19 cellular contexts compared by ENCODE assay signal in the genomic region with DNA sequence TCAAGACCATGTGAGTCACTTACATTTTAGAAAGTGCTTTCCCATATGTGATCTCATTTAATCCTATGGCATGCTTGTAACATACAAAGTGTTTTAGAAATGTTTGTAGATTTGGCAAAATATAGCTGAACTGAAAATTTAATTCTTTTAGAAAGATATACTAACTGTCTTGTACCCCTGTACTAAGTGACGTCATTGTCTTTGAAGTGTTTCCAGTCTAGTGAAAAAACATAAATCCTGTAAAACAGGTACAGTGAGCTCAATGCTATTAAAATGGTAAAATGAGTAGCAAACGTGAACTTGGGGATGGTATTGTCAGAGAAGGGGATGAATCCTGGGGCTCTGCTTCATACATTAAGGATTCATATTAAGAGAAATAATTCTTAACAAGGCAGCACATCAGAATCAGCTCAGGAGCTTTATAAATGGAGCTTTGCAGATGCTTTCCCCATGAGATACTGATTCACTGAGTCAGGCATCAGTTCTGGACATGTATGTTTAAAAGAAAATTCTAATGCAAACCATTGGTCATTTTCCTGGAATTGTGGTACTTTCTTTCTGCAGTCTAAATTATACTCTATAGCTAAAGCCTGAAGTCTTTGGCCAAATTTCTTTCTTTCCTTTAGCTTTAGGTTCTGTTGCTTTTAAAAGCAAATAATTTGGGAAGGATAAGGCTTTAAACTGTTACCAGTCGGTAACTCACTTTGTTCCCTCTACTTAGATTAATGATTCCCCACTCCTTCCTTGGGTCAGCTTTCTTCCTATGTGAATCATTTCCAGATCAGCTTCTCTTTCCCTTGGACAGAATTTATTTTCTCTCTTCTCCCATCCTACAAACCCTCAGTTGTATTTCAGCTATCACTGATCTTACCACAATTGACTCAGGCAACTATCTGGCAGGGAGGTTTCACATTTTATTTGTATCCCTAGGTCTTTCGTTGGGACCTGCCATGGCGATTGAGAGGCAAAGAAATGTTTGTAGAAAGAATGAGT. TPM values are rescaled to one million over a fixed set of nuclear protein-coding genes. Genes with fewer than 3 reads are reported as not detected.
A peak's percentile ranks its signal among the peaks of the same experiment; 100 is the strongest.
DNase-seq lines count a peak whose midpoint lies in the region; ATAC-seq and TF ChIP-seq lines count a peak whose summit lies in the region.
"Had no signal": no experiment of that assay in that cellular context is flagged by ENCODE, and none has a peak within 500 bp of the region (broad histone marks: within the 10 kb centered on the region; RNA-seq: fewer than 3 reads in every experiment).

No MANE protein-coding gene starts in this region.

- POLR2A ChIA-PET in SK-N-SH (lab: Yijun Ruan, JAX), result no interaction called here

- CTCF ChIA-PET in SK-N-SH (lab: Yijun Ruan, JAX), result no interaction called here

- H3K27me3 ChIP-seq in SK-N-SH (ENCODE audit: insufficient read depth) (no peaks in the 10 kb centered on the region), H7 (ENCODE audit: control insufficient read depth, insufficient read depth, low read length) (no peaks in the 10 kb centered on the region)
- H3K27me3 ChIP-seq: BLaER1 had no signal

- TF ChIP-seq RAD21 in SK-N-SH (IDR thresholded peaks at IDR 0.05; ENCODE audit: low read length), result no peak

- no peak for DNase-seq in SK-N-SH
- DNase-seq in epithelial cell of esophagus (ENCODE audit: low read depth), result peak; percentile 39
- peak; percentile 47 for DNase-seq in left kidney (ENCODE audit: low read depth, low spot score)
- no peak for DNase-seq in UCSD-AML1 (lab: John Stamatoyannopoulos, UW; ENCODE audit: unreplicated experiment)
- no peak for DNase-seq in HUDEP-2 (lab: John Stamatoyannopoulos, UW; ENCODE audit: unreplicated experiment in 76 of 76)
- DNase-seq in H7, result no peak
- DNase-seq: CD8-positive, alpha-beta memory T cell; DMS 273 treated with DMSO at 0.1 percent for 48 hours; NCI-H1105; NCI-H1694 treated with DMSO at 0.1 percent for 48 hours; NCI-H446 treated with DMSO at 0.1 percent for 48 hours; OCI-M1; RPMI8226; SIG-M5 had no signal

- H4K20me1 ChIP-seq in SK-N-SH (ENCODE audit: insufficient read depth), result no peaks in the 10 kb centered on the region
- H4K20me1 ChIP-seq: BLaER1 had no signal

- H3K4me2 ChIP-seq in SK-N-SH, result no peak overlapping the region
- H3K4me2 ChIP-seq: BLaER1 had no signal

- H3K4me3 ChIP-seq in SK-N-SH (ENCODE audit: low read depth in 2 of 2, low read length in 1 of 2) (no peak overlapping the region), epithelial cell of esophagus (ENCODE audit: low read length) (no peak overlapping the region), H7 (ENCODE audit: insufficient read depth, low read depth, low read length) (no peak overlapping the region)
- H3K4me3 ChIP-seq: BLaER1 had no signal

- no peak overlapping the region for H3K9ac ChIP-seq in SK-N-SH
- H3K9ac ChIP-seq: BLaER1 had no signal

- peaks cover 4% of the 10 kb centered on the region for H3F3A ChIP-seq in SK-N-SH (replicated peaks; ENCODE audit: insufficient read depth)

- ATAC-seq in SK-N-SH treated with all-trans-retinoic acid at 6 μM for 48 hours (no peak; the same call in 2 of the 3 replicates), GM19035 (IDR thresholded peaks at IDR 0.05; ENCODE audit: unreplicated experiment) (no peak)

- H3K4me1 ChIP-seq in SK-N-SH (ENCODE audit: control insufficient read depth in 1 of 2, insufficient read depth in 2 of 2, low read depth in 1 of 2, low read length in 1 of 2), result no peaks in the 10 kb centered on the region
- H3K4me1 ChIP-seq: BLaER1 had no signal

- H2AFZ ChIP-seq in SK-N-SH (ENCODE audit: low read depth), result no peak overlapping the region

- H3K36me3 ChIP-seq in SK-N-SH (replicated peaks in 1 of 2; ENCODE audit: control insufficient read depth in 1 of 2, insufficient read depth in 2 of 2, low read length in 1 of 2), result no peaks in the 10 kb centered on the region
- H3K36me3 ChIP-seq in H7 (replicated peaks; ENCODE audit: control insufficient read depth, insufficient read depth, low read length), result no peaks in the 10 kb centered on the region
- H3K36me3 ChIP-seq: BLaER1 had no signal

- no peaks in the 10 kb centered on the region for H3K9me2 ChIP-seq in SK-N-SH

- WGBS in SK-N-SH (ENCODE audit: low lambda C conversion rate), result 81% methylated on average over 5 of the region's 5 CpGs

- no peaks in the 10 kb centered on the region for H3K9me3 ChIP-seq in SK-N-SH
- H3K9me3 ChIP-seq: BLaER1 had no signal

- H3K27ac ChIP-seq in SK-N-SH (ENCODE audit: low read depth in 2 of 2, low read length in 1 of 2), result peak overlapping the region in 1 of 2 experiments; percentile 45; a peak in 1 of 4 replicates
- H3K27ac ChIP-seq: BLaER1 had no signal

- TF ChIP-seq CTCF in SK-N-SH (IDR thresholded peaks at IDR 0.05), result no peak
- TF ChIP-seq CTCF in epithelial cell of esophagus (IDR thresholded peaks at IDR 0.05; ENCODE audit: insufficient read depth, low read depth, low read length, missing control alignments), result no peak

- H3K79me2 ChIP-seq in SK-N-SH (ENCODE audit: insufficient read depth), result no peaks in the 10 kb centered on the region

- no peak for TF ChIP-seq EP300 in SK-N-SH (IDR thresholded peaks at IDR 0.05; ENCODE audit: borderline replicate concordance in 1 of 2, low read depth in 1 of 2, low read length in 1 of 2)

TF ChIP-seq in SK-N-SH, 30 proteins besides CTCF, POLR2A, EP300 and RAD21:
- TF ChIP-seq TEAD4 (IDR thresholded peaks at IDR 0.05; ENCODE audit: borderline replicate concordance, insufficient read depth), result no peak
- TF ChIP-seq ELF1 (IDR thresholded peaks at IDR 0.05), result no peak
- no peak for TF ChIP-seq NFIC (IDR thresholded peaks at IDR 0.05; ENCODE audit: borderline replicate concordance)
- TF ChIP-seq, protein P1, sequence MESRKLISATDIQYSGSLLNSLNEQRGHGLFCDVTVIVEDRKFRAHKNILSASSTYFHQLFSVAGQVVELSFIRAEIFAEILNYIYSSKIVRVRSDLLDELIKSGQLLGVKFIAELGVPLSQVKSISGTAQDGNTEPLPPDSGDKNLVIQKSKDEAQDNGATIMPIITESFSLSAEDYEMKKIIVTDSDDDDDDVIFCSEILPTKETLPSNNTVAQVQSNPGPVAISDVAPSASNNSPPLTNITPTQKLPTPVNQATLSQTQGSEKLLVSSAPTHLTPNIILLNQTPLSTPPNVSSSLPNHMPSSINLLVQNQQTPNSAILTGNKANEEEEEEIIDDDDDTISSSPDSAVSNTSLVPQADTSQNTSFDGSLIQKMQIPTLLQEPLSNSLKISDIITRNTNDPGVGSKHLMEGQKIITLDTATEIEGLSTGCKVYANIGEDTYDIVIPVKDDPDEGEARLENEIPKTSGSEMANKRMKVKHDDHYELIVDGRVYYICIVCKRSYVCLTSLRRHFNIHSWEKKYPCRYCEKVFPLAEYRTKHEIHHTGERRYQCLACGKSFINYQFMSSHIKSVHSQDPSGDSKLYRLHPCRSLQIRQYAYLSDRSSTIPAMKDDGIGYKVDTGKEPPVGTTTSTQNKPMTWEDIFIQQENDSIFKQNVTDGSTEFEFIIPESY (IDR thresholded peaks at IDR 0.05; ENCODE audit: borderline replicate concordance, low read depth), result no peak
- peak; percentile 2; the same call in 1 of the 2 replicates for TF ChIP-seq FOSL2 (IDR thresholded peaks at IDR 0.05; ENCODE audit: borderline replicate concordance, low read depth)
- peak; percentile 28 for TF ChIP-seq TCF12 (IDR thresholded peaks at IDR 0.05)
TF ChIP-seq in SK-N-SH: peak in this region for 2.

TF ChIP-seq in SK-N-SH treated with all-trans-retinoic acid at 6 μM for 48 hours, 23 proteins besides CTCF, POLR2A, EP300 and RAD21 (continues in another document):
- TF ChIP-seq ZNF8 (CRISPR knock-in tag; IDR thresholded peaks at IDR 0.05) (no peak), GLIS3 (CRISPR knock-in tag; IDR thresholded peaks at IDR 0.05) (no peak), OSR1 (CRISPR knock-in tag; IDR thresholded peaks at IDR 0.05) (no peak), ESRRG (CRISPR knock-in tag; IDR thresholded peaks at IDR 0.05) (no peak)
- TF ChIP-seq, protein P2, sequence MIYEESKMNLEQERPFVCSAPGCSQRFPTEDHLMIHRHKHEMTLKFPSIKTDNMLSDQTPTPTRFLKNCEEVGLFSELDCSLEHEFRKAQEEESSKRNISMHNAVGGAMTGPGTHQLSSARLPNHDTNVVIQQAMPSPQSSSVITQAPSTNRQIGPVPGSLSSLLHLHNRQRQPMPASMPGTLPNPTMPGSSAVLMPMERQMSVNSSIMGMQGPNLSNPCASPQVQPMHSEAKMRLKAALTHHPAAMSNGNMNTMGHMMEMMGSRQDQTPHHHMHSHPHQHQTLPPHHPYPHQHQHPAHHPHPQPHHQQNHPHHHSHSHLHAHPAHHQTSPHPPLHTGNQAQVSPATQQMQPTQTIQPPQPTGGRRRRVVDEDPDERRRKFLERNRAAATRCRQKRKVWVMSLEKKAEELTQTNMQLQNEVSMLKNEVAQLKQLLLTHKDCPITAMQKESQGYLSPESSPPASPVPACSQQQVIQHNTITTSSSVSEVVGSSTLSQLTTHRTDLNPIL (CRISPR knock-in tag; IDR thresholded peaks at IDR 0.05; ENCODE audit: low read depth), result no peak
- TF ChIP-seq, protein P3, sequence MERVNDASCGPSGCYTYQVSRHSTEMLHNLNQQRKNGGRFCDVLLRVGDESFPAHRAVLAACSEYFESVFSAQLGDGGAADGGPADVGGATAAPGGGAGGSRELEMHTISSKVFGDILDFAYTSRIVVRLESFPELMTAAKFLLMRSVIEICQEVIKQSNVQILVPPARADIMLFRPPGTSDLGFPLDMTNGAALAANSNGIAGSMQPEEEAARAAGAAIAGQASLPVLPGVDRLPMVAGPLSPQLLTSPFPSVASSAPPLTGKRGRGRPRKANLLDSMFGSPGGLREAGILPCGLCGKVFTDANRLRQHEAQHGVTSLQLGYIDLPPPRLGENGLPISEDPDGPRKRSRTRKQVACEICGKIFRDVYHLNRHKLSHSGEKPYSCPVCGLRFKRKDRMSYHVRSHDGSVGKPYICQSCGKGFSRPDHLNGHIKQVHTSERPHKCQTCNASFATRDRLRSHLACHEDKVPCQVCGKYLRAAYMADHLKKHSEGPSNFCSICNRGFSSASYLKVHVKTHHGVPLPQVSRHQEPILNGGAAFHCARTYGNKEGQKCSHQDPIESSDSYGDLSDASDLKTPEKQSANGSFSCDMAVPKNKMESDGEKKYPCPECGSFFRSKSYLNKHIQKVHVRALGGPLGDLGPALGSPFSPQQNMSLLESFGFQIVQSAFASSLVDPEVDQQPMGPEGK (CRISPR knock-in tag; IDR thresholded peaks at IDR 0.05; ENCODE audit: borderline replicate concordance), result no peak

RNA-seq across cellular contexts. Expression of gene DDI1, which starts 57.6 kb away (rescaled TPM):
- polyA plus RNA-seq in SK-N-SH (2012; rRNA removed), result not detected in 2 replicates
- polyA plus RNA-seq in SK-N-SH (2012; cell fraction: cytosol; rRNA removed), result not detected in 2 replicates
- polyA plus RNA-seq in SK-N-SH (2012; cell fraction: nucleus; rRNA removed), result not detected in 2 replicates
- total RNA-seq in H7 (2014; rRNA removed; shearing (Covaris generic)), result not detected in 2 replicates
- total RNA-seq: A172; CD8-positive, alpha-beta memory T cell; LHCN-M2 had no signal

Comparison
In these comparisons a context has a peak if more than half of its experiments do, and no peak if none do; other contexts are left out.
1. DNase-seq: peak in epithelial cell of esophagus (single experiment) and left kidney (single experiment); none in SK-N-SH (single experiment), UCSD-AML1 (single experiment), HUDEP-2 (0 of 76) and H7 (single experiment).